ENCODE assay signal across 8 cellular contexts in genomic region chr5:111092062-111092853, GRCh38. TPM values are rescaled to one million over a fixed set of nuclear protein-coding genes. Genes with fewer than 3 reads are reported as not detected.
DNase-seq lines count a peak whose midpoint lies in the region; ATAC-seq, FAIRE-seq and TF ChIP-seq lines count a peak whose summit lies in the region.

Gene WDR36 (plus strand): TSS chr5:111092348. CDS start chr5:111092457, 109 bp downstream.

- H3K4me3 ChIP-seq in GM12878 (peak within 1 kb of the TSS; percentile 99), aorta (ENCODE audit: low read length in 2 of 2) (peak within 1 kb of the TSS; percentile 43 to 80)

- peak within 1 kb of the TSS; percentile 62 for H3K27ac ChIP-seq in GM12878 (ENCODE audit: control insufficient read depth, insufficient read depth)
- H3K27ac ChIP-seq in aorta (ENCODE audit: low read depth in 1 of 2, low read length in 2 of 2) = peak within 1 kb of the TSS in 1 of 2 donors; percentile 60

- H3K79me2 ChIP-seq in GM12878 (ENCODE audit: control insufficient read depth, insufficient read depth, low read length) = peaks cover 47% of the 10 kb centered on the region

- ATAC-seq in GM18517 (IDR thresholded peaks at IDR 0.05; ENCODE audit: unreplicated experiment) (peak; percentile 86), HG03045 (IDR thresholded peaks at IDR 0.05; ENCODE audit: unreplicated experiment) (peak; percentile 97), GM12878 (peak; percentile 91), aorta (ENCODE audit: low FRiP score) (peak; percentile 100)

- BruUV-seq in GM12878 (replicated peaks; lab: Mats Ljungman, UMichigan) = TSS peak; percentile 62

- peak; percentile 95 for TF ChIP-seq POLR2A in GM12878 (IDR thresholded peaks at IDR 0.05; ENCODE audit: low read depth, low read length)

- TF ChIP-seq CTCF in GM12878 (IDR thresholded peaks at IDR 0.05 in 2 of 3, conservative IDR thresholded peaks at IDR 0.05 in 1 of 3; ENCODE audit: control insufficient read depth in 2 of 3, extremely low read depth in 1 of 3, insufficient read depth in 1 of 3, low read depth in 3 of 3, low read length in 3 of 3) = no peak

- H3K4me1 ChIP-seq in GM12878 (ENCODE audit: control insufficient read depth, insufficient read depth, low read length) (no peaks in the 10 kb centered on the region; the same call in 1 of the 2 replicates), aorta (ENCODE audit: control insufficient read depth in 1 of 2, insufficient read depth in 2 of 2, low read length in 2 of 2) (peaks cover 0 to 3% of the 10 kb centered on the region in 2 donors)

- H3K36me3 ChIP-seq in GM12878 (ENCODE audit: control insufficient read depth in 2 of 2, insufficient read depth in 2 of 2, low read length in 1 of 2) (peaks cover 1 to 2% of the 10 kb centered on the region in 2 experiments; a peak in 1 of 4 replicates), aorta (ENCODE audit: control insufficient read depth in 1 of 2, insufficient read depth in 2 of 2, low read length in 1 of 2) (no peaks in the 10 kb centered on the region)

- no peaks in the 10 kb centered on the region for H4K20me1 ChIP-seq in GM12878 (ENCODE audit: control insufficient read depth, insufficient read depth)

- under 1% methylated on average over 50 of the region's 50 CpGs for WGBS in GM12878 (ENCODE audit: insufficient coverage, insufficient replicate concordance, low lambda C conversion rate, missing lambda C conversion rate)
- WGBS in aorta, 2 donors = 1% methylated on average over 50 of the region's 50 CpGs

- no peak for TF ChIP-seq EP300 in GM12878 (IDR thresholded peaks at IDR 0.05; ENCODE audit: borderline replicate concordance in 1 of 2, control insufficient read depth in 1 of 2, low read depth in 2 of 2, low read length in 2 of 2)

- POLR2A ChIA-PET in GM12878 (lab: Charles Lee) = interaction anchor here (0.9 to 2.0 kb wide), 3 partner anchors 12 to 351 kb away, joined by 3 to 5 read pairs (median 3); no protein-coding TSS in a partner anchor

- H2AFZ ChIP-seq in GM12878 (ENCODE audit: control insufficient read depth, low read depth, low read length) = peak within 1 kb of the TSS; percentile 95

- FAIRE-seq in GM12878 (lab: Jason Lieb, UNC) = peak; percentile 100

- no peaks in the 10 kb centered on the region for H3K9me3 ChIP-seq in GM12878 (replicated peaks; ENCODE audit: control insufficient read depth, insufficient read depth, low read length)
- no peaks in the 10 kb centered on the region for H3K9me3 ChIP-seq in aorta (ENCODE audit: control insufficient read depth, low read length)

- in situ Hi-C loops in GM12878 (cut with MboI) = loop anchor here (10.0 kb wide), 1 partner anchor 337 kb away; no protein-coding TSS in a partner anchor

- no peaks in the 10 kb centered on the region for H3K27me3 ChIP-seq in GM12878 (replicated peaks in 1 of 2; ENCODE audit: control insufficient read depth in 2 of 2, insufficient read depth in 2 of 2, low read length in 1 of 2)
- H3K27me3 ChIP-seq in aorta (ENCODE audit: control insufficient read depth in 1 of 2, insufficient read depth in 2 of 2, low read length in 1 of 2) = no peaks in the 10 kb centered on the region

- CTCF ChIA-PET in GM12878 (lab: Yijun Ruan, JAX) = interaction anchor here (1.2 to 1.8 kb wide), 3 partner anchors 9 to 353 kb away, joined by 3 to 5 read pairs (median 4); no protein-coding TSS in a partner anchor

- DNase-seq in NCI-H2081 treated with DMSO at 0.1 percent for 48 hours (lab: John Stamatoyannopoulos, UW) = peak; percentile 55
- DNase-seq in T1000 (lab: John Stamatoyannopoulos, UW) = peak; percentile 80
- DNase-seq in GM12878 (ENCODE audit: low read depth, low spot score) = peak; percentile 79
- DNase-seq in hippocampal formation (lab: John Stamatoyannopoulos, UW) = peak; percentile 77 to 87
- peak; percentile 79 for DNase-seq in renal cortical epithelial cell (ENCODE audit: low read depth)
- DNase-seq in aorta = peak; percentile 92 to 94

- TF ChIP-seq RAD21 in GM12878 (IDR thresholded peaks at IDR 0.05; ENCODE audit: insufficient read depth, low read depth, low read length) = peak; percentile 23; the same call in 1 of the 2 replicates

- H3K9ac ChIP-seq in GM12878 (ENCODE audit: control insufficient read depth, insufficient read depth, low read length) = peak within 1 kb of the TSS; percentile 70

- H3K4me2 ChIP-seq in GM12878 (ENCODE audit: control insufficient read depth, insufficient read depth) = peak within 1 kb of the TSS; percentile 52

- RAD21 ChIA-PET in GM12878 (lab: Charles Lee; ENCODE audit: unreplicated experiment) = interaction anchor here (0.9 kb wide), 1 partner anchor 356 kb away, joined by 3 read pairs; no protein-coding TSS in a partner anchor

- SMC1A ChIA-PET in GM12878 (lab: Charles Lee; ENCODE audit: uncharacterized antibody, unreplicated experiment) = interaction anchor here (1.2 to 3.2 kb wide), 7 partner anchors 11 to 351 kb away, joined by 3 to 17 read pairs (median 5); no protein-coding TSS in a partner anchor

- intact Hi-C loops in GM12878 (cut with micrococcal nuclease; ENCODE audit: unreplicated experiment) (loop anchor here (2.0 kb wide), 1 partner anchor 335 kb away; no protein-coding TSS in a partner anchor), aorta (cut with DNase I) (loop anchor here (2.0 to 5.0 kb wide), 2 partner anchors 335 kb away; no protein-coding TSS in a partner anchor)

TF ChIP-seq in GM12878, 131 proteins besides CTCF, POLR2A, EP300 and RAD21 (continues in another document):
- TF ChIP-seq ZBTB33 (IDR thresholded peaks at IDR 0.05) = no peak
- TF ChIP-seq RCOR1 (conservative IDR thresholded peaks at IDR 0.05; ENCODE audit: low read depth, low read length) = no peak
- no peak for TF ChIP-seq KDM1A (IDR thresholded peaks at IDR 0.05; ENCODE audit: borderline replicate concordance)
- TF ChIP-seq HSF1 (IDR thresholded peaks at IDR 0.05; ENCODE audit: low read depth, low read length) = no peak; the same call in 1 of the 2 replicates

RNA-seq across cellular contexts. Expression of gene WDR36, which starts in this region (rescaled TPM):
- total RNA-seq in GM12878 (2013; cell fraction: nucleolus; rRNA removed) = 107 and 108 TPM in 2 replicates
- total RNA-seq in GM12878 (2014; rRNA removed) (53.8 and 60.1 TPM in 2 replicates), GM12878 (2014; rRNA removed; fragmentation: Illumina TruSeq; extraction: Trizol) (46.4 and 48.2 TPM in 2 replicates), GM12878 (2021) (45.9 and 49.5 TPM in 2 replicates), renal cortical epithelial cell (51.1 and 69.5 TPM in 2 replicates), aorta (10 to 100 TPM; 16.7 to 26.1 TPM)
- 11.0 TPM for polyA plus RNA-seq in GM12878 (2011; ENCODE audit: low read depth)
- polyA plus RNA-seq in GM12878 (2011; rRNA removed) (58.8 and 82.1 TPM in 2 replicates), GM12878 (2014; fragmentation: Illumina TruSeq; extraction: Trizol) (36.5 and 37.5 TPM in 2 replicates), GM12878 (2014; fragmentation: Nextera tagmentation; extraction: Ambion mirVana) (10 to 100 TPM; 13.3 to 22.5 TPM), GM12878 (2014; rRNA removed) (25.5 and 26.2 TPM in 2 replicates), GM12878 (2016; fragmentation: Nextera tagmentation; extraction: Ambion mirVana) (10 to 100 TPM; 55.0 to 61.8 TPM), aorta (1 to 10 TPM; 3.4 to 5.2 TPM)
- 20.8 and 21.3 TPM in 2 replicates for polyA plus RNA-seq in GM12878 (2011; cell fraction: cytosol; rRNA removed)
- 46.9 and 48.9 TPM in 2 replicates for polyA plus RNA-seq in GM12878 (2011; cell fraction: nucleus; rRNA removed)
- 12.0 and 17.6 TPM in 2 replicates for polyA plus RNA-seq in GM12878 (2012)
- 69.2 and 87.6 TPM in 2 replicates for polyA minus RNA-seq in GM12878 (2011; rRNA and poly(A)+ RNA removed)
- 24.9 and 34.3 TPM in 2 replicates for polyA minus RNA-seq in GM12878 (2011; cell fraction: cytosol; rRNA and poly(A)+ RNA removed)
- polyA minus RNA-seq in GM12878 (2011; cell fraction: nucleus; rRNA and poly(A)+ RNA removed) = 80.3 and 130 TPM in 2 replicates
